In the genomic region with DNA sequence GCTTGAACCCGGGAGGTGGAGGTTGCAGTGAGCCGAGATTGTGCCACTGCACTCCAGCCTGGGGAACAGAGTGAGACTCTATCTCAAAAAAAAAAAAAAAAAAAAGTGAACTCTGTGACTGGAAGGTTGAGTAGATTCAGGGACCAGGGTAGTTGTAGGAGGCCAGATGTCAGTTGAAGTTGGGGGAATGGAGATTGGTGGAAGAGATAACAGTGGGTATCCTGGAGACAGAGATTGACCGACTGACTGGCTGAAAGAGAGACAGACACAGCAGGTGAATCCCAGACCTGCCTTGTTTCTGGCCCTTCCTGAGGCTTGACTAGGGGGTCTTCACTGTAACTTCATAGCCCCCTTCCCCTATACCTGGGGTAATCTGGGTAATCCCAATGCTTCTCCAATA, we compare ENCODE assay signal across 35 cellular contexts. TPM values are rescaled to one million over a fixed set of nuclear protein-coding genes. Genes with fewer than 3 reads are reported as not detected.
"Had no signal": no experiment of that assay in that cellular context is flagged by ENCODE, and none has a peak within 500 bp of the region (broad histone marks: within the 10 kb centered on the region; RNA-seq: fewer than 3 reads in every experiment).

No MANE protein-coding gene starts in this region.

- H3K4me3 ChIP-seq: colonic mucosa, esophagus muscularis mucosa, gastroesophageal sphincter, heart right ventricle, left lung, prostate gland, sigmoid colon, suprapubic skin, transverse colon, upper lobe of right lung, uterus had no signal

- DNase-seq: colonic mucosa; effector memory CD4-positive, alpha-beta T cell; foreskin keratinocyte; heart right ventricle; hippocampal formation; left cardiac atrium; left lung; mesendoderm; naive thymus-derived CD8-positive, alpha-beta T cell; nephron progenitor cell; nucleus accumbens; right cardiac atrium; sigmoid colon; stimulated activated CD4-positive, alpha-beta T cell treated with anti-CD3 and anti-CD28 coated beads, Interleukin-2, amount 100 ng/mL, for 24 hours; stimulated activated CD4-positive, alpha-beta T cell treated with anti-CD3 and anti-CD28 coated beads, Interleukin-4, amount 100 ng/mL, for 24 hours; stimulated activated naive CD4-positive, alpha-beta T cell; stimulated activated naive CD8-positive, alpha-beta T cell treated with anti-CD3 and anti-CD28 coated beads, Interleukin-15, amount 100 ng/mL, for 72 hours; transverse colon; upper lobe of right lung; uterus had no signal

- H3K27me3 ChIP-seq: colonic mucosa, gastroesophageal sphincter, heart right ventricle, left lung, sigmoid colon, suprapubic skin, transverse colon, upper lobe of right lung, uterus had no signal

- H3K36me3 ChIP-seq: colonic mucosa, esophagus muscularis mucosa, gastroesophageal sphincter, heart right ventricle, left lung, prostate gland, sigmoid colon, suprapubic skin, transverse colon, upper lobe of right lung, uterus had no signal

- ATAC-seq: gastroesophageal sphincter; heart right ventricle; left cardiac atrium; left lung; naive thymus-derived CD8-positive, alpha-beta T cell; right cardiac atrium; stimulated activated naive CD8-positive, alpha-beta T cell treated with anti-CD3 and anti-CD28 coated beads, Interleukin-15, amount 100 ng/mL, for 72 hours; upper lobe of right lung had no signal

- FAIRE-seq: endothelial cell of umbilical vein, islet of Langerhans had no signal

- H3K27ac ChIP-seq: colonic mucosa, esophagus muscularis mucosa, foreskin keratinocyte, gastroesophageal sphincter, heart right ventricle, left lung, prostate gland, sigmoid colon, suprapubic skin, transverse colon, upper lobe of right lung, uterus had no signal

- H3K4me1 ChIP-seq: foreskin keratinocyte, prostate gland had no signal

- H3K9me3 ChIP-seq: colonic mucosa, esophagus muscularis mucosa, gastroesophageal sphincter, heart right ventricle, left lung, prostate gland, sigmoid colon, suprapubic skin, transverse colon, upper lobe of right lung, uterus had no signal

RNA-seq across cellular contexts. Expression of a gene that starts 22.1 kb away (rescaled TPM):
- total RNA-seq: colonic mucosa; endothelial cell of umbilical vein; epithelial cell of proximal tubule; esophagus muscularis mucosa; fibroblast of lung; foreskin keratinocyte; gastroesophageal sphincter; heart right ventricle; kidney epithelial cell; left cardiac atrium; left lung; lower leg skin; lung microvascular endothelial cell; myocyte; naive thymus-derived CD8-positive, alpha-beta T cell; osteocyte; prostate gland; right cardiac atrium; sigmoid colon; skeletal muscle tissue; suprapubic skin; transverse colon; upper lobe of right lung; uterus had no signal
- polyA plus RNA-seq: endothelial cell of umbilical vein; fibroblast of lung; foreskin keratinocyte; heart right ventricle; naive thymus-derived CD8-positive, alpha-beta T cell; right cardiac atrium; sigmoid colon; thymus had no signal

RNA-seq across cellular contexts. Expression of a gene that starts 36.7 kb away (rescaled TPM):
- total RNA-seq: epithelial cell of proximal tubule, foreskin keratinocyte, kidney epithelial cell had no signal
